ENCODE assay signal across 19 cellular contexts in genomic region chr9:92066131-92066530, GRCh38. TPM values are rescaled to one million over a fixed set of nuclear protein-coding genes. Genes with fewer than 3 reads are reported as not detected.
DNase-seq lines count a peak whose midpoint lies in the region; ATAC-seq and TF ChIP-seq lines count a peak whose summit lies in the region.
"Had no signal": no experiment of that assay in that cellular context is flagged by ENCODE, and none has a peak within 500 bp of the region (broad histone marks: within the 10 kb centered on the region; RNA-seq: fewer than 3 reads in every experiment).

No MANE protein-coding gene starts in this region.

- H3K27ac ChIP-seq in mesenchymal stem cell (ENCODE audit: low read length, poor library complexity, severe bottlenecking) = no peak overlapping the region
- H3K27ac ChIP-seq in testis = peak overlapping the region in 1 of 2 donors; percentile 9
- H3K27ac ChIP-seq: 22Rv1, HL-60 had no signal

- no peak for ATAC-seq in central memory CD8-positive, alpha-beta T cell (replicated peaks; ENCODE audit: extremely low read depth, poor library complexity, severe bottlenecking)
- ATAC-seq in HG02763 (IDR thresholded peaks at IDR 0.05; ENCODE audit: unreplicated experiment) = no peak

- no peak overlapping the region for H3K4me3 Mint-ChIP-seq in activated CD4-positive, alpha-beta T cell treated with anti-CD3 and anti-CD28 coated beads, Interleukin-2, amount 10 ng/mL, durations not matched to agents 24 days and 14 days
- H3K4me3 Mint-ChIP-seq in central memory CD8-positive, alpha-beta T cell = no peak overlapping the region
- H3K4me3 Mint-ChIP-seq in immature natural killer cell = no peak overlapping the region
- H3K4me3 Mint-ChIP-seq: CD4-positive, alpha-beta T cell had no signal

- H3K27ac Mint-ChIP-seq in activated CD4-positive, alpha-beta T cell treated with anti-CD3 and anti-CD28 coated beads, Interleukin-2, amount 10 ng/mL, durations not matched to agents 24 days and 14 days = no peak overlapping the region
- peak overlapping the region; percentile 42 for H3K27ac Mint-ChIP-seq in central memory CD8-positive, alpha-beta T cell (ENCODE audit: low read depth)
- H3K27ac Mint-ChIP-seq in immature natural killer cell = peak overlapping the region in 3 of 6 donors; percentile 3 to 17 (median 9)
- H3K27ac Mint-ChIP-seq: CD4-positive, alpha-beta T cell had no signal

- H3K9me3 Mint-ChIP-seq in activated CD4-positive, alpha-beta T cell treated with anti-CD3 and anti-CD28 coated beads, Interleukin-2, amount 10 ng/mL, durations not matched to agents 24 days and 14 days = peaks cover 21% of the 10 kb centered on the region
- H3K9me3 Mint-ChIP-seq in central memory CD8-positive, alpha-beta T cell = peaks cover 15% of the 10 kb centered on the region
- peaks cover 4 to 19% (median 7%) of the 10 kb centered on the region in 6 donors for H3K9me3 Mint-ChIP-seq in immature natural killer cell

- H2BK12ac ChIP-seq in mesenchymal stem cell (ENCODE audit: low read length in 2 of 2) = no peak overlapping the region

- no peak overlapping the region for H3K4me2 ChIP-seq in mesenchymal stem cell (ENCODE audit: low read length, poor library complexity, severe bottlenecking)

- no peak overlapping the region for H2AFZ ChIP-seq in mesenchymal stem cell (ENCODE audit: low read depth, low read length)

- no peak overlapping the region for H3K23ac ChIP-seq in mesenchymal stem cell (ENCODE audit: low read length in 2 of 2)

- H3K36me3 ChIP-seq in mesenchymal stem cell (ENCODE audit: control insufficient read depth in 1 of 2, insufficient read depth in 2 of 2, low read depth in 1 of 2, low read length in 2 of 2) = peaks cover 19 to 91% of the 10 kb centered on the region in 2 experiments
- H3K36me3 ChIP-seq in testis (ENCODE audit: low read depth, missing control alignments) = no peaks in the 10 kb centered on the region

- 93% methylated on average over 5 of the region's 5 CpGs for WGBS in mesenchymal stem cell
- 35 to 50% methylated on average over 5 of the region's 5 CpGs for WGBS in testis, 2 donors

- H3K36me3 Mint-ChIP-seq in activated CD4-positive, alpha-beta T cell treated with anti-CD3 and anti-CD28 coated beads, Interleukin-2, amount 10 ng/mL, durations not matched to agents 24 days and 14 days (ENCODE audit: low read depth) = peaks cover 63% of the 10 kb centered on the region
- peaks cover 37% of the 10 kb centered on the region for H3K36me3 Mint-ChIP-seq in central memory CD8-positive, alpha-beta T cell (ENCODE audit: insufficient read depth)
- peaks cover 42 to 50% (median 43%) of the 10 kb centered on the region in 3 donors for H3K36me3 Mint-ChIP-seq in immature natural killer cell

- H3K4ac ChIP-seq in mesenchymal stem cell (ENCODE audit: low read depth in 1 of 2, low read length in 2 of 2) = no peak overlapping the region

- no peak overlapping the region for H2BK5ac ChIP-seq in mesenchymal stem cell (ENCODE audit: low read depth, low read length, poor library complexity, severe bottlenecking)

- H3K18ac ChIP-seq in mesenchymal stem cell (ENCODE audit: low read depth in 1 of 2, low read length in 2 of 2) = no peak overlapping the region

- peak; percentile 46 for DNase-seq in activated CD4-positive, alpha-beta T cell treated with anti-CD3 and anti-CD28 coated beads, Interleukin-2, amount 10 ng/mL, durations not matched to agents 24 days and 14 days
- no peak for DNase-seq in activated CD4-positive, alpha-beta T cell treated with anti-CD3 and anti-CD28 coated beads for 1 hour
- no peak for DNase-seq in central memory CD8-positive, alpha-beta T cell (ENCODE audit: low spot score in 2 of 2)
- DNase-seq in mesenchymal stem cell (peak; percentile 6), testis (peak; percentile 75), immature natural killer cell (no peak), NCI-H524 treated with DMSO at 0.1 percent for 48 hours (lab: John Stamatoyannopoulos, UW) (no peak)
- DNase-seq: BE2C; CD4-positive, alpha-beta T cell; DMS53; NCI-H1105 treated with DMSO at 0.1 percent for 48 hours; NCI-H187; NCI-H446; OCI-M1; SHP77 treated with DMSO at 0.1 percent for 48 hours had no signal

- peaks cover 19% of the 10 kb centered on the region for H3K79me1 ChIP-seq in mesenchymal stem cell (replicated peaks; ENCODE audit: low read length, poor library complexity, severe bottlenecking)

- no peak overlapping the region for H2BK15ac ChIP-seq in mesenchymal stem cell (ENCODE audit: low read depth, poor library complexity, severe bottlenecking)

- intact Hi-C loops in activated CD4-positive, alpha-beta T cell treated with anti-CD3 and anti-CD28 coated beads, Interleukin-2, amount 10 ng/mL, durations not matched to agents 24 days and 14 days (cut with micrococcal nuclease) = no loop called here
- intact Hi-C loops in testis (cut with DNase I; ENCODE audit: low total_unique reads) = no loop called here

- peaks cover 5% of the 10 kb centered on the region for H3K4me1 Mint-ChIP-seq in activated CD4-positive, alpha-beta T cell treated with anti-CD3 and anti-CD28 coated beads, Interleukin-2, amount 10 ng/mL, durations not matched to agents 24 days and 14 days
- peaks cover 16% of the 10 kb centered on the region for H3K4me1 Mint-ChIP-seq in central memory CD8-positive, alpha-beta T cell
- peaks cover 0 to 6% of the 10 kb centered on the region in 2 donors for H3K4me1 Mint-ChIP-seq in immature natural killer cell

- no peaks in the 10 kb centered on the region for H3K27me3 ChIP-seq in mesenchymal stem cell (ENCODE audit: control insufficient read depth in 1 of 2, insufficient read depth in 1 of 2, low read length in 2 of 2)
- H3K27me3 ChIP-seq in testis = no peaks in the 10 kb centered on the region

- H3K27me3 Mint-ChIP-seq in activated CD4-positive, alpha-beta T cell treated with anti-CD3 and anti-CD28 coated beads, Interleukin-2, amount 10 ng/mL, durations not matched to agents 24 days and 14 days = no peaks in the 10 kb centered on the region
- no peaks in the 10 kb centered on the region for H3K27me3 Mint-ChIP-seq in central memory CD8-positive, alpha-beta T cell
- peaks cover 0 to under 1% (median 0%) of the 10 kb centered on the region in 3 donors for H3K27me3 Mint-ChIP-seq in immature natural killer cell (ENCODE audit: low read depth in 3 of 3)
- H3K27me3 Mint-ChIP-seq: CD4-positive, alpha-beta T cell had no signal

- H3K4me1 ChIP-seq in mesenchymal stem cell (ENCODE audit: control insufficient read depth, insufficient read depth, low read depth, low read length) = peaks cover 3% of the 10 kb centered on the region
- peaks cover 8% of the 10 kb centered on the region for H3K4me1 ChIP-seq in testis
- H3K4me1 ChIP-seq: BE2C, HAP-1 had no signal

- TF ChIP-seq POLR2A in testis (IDR thresholded peaks at IDR 0.05) = no peak

- no peak overlapping the region for H3K9ac ChIP-seq in mesenchymal stem cell (ENCODE audit: low read length)

- H2BK120ac ChIP-seq in mesenchymal stem cell (ENCODE audit: low read depth, low read length) = no peak overlapping the region

- H4K91ac ChIP-seq in mesenchymal stem cell (ENCODE audit: low read length) = no peak overlapping the region

- H3K4me3 ChIP-seq in mesenchymal stem cell (ENCODE audit: insufficient read depth in 1 of 2, low read depth in 1 of 2, low read length in 2 of 2) (no peak overlapping the region), testis (no peak overlapping the region)
- H3K4me3 ChIP-seq: HAP-1 had no signal

- H3K14ac ChIP-seq in mesenchymal stem cell (ENCODE audit: low read length in 2 of 2) = no peak overlapping the region

- no peak overlapping the region for H4K8ac ChIP-seq in mesenchymal stem cell (ENCODE audit: low read length)

- TF ChIP-seq CTCF in testis (IDR thresholded peaks at IDR 0.05) = no peak

- peaks cover 37% of the 10 kb centered on the region for H3K9me3 ChIP-seq in mesenchymal stem cell (ENCODE audit: control insufficient read depth, low read length)
- no peaks in the 10 kb centered on the region for H3K9me3 ChIP-seq in testis
- H3K9me3 ChIP-seq: BE2C had no signal

- no peak overlapping the region for H2AK5ac ChIP-seq in mesenchymal stem cell (ENCODE audit: low read length, severe bottlenecking)

RNA-seq across cellular contexts. Expression of gene SPTLC1, which starts 49.1 kb away (rescaled TPM):
- total RNA-seq in activated CD4-positive, alpha-beta T cell treated with anti-CD3 and anti-CD28 coated beads, Interleukin-2, amount 10 ng/mL, durations not matched to agents 24 days and 14 days = 62.5 and 64.9 TPM in 2 replicates
- polyA plus RNA-seq in mesenchymal stem cell (2013, experiment 1 of 2) = 73.3 TPM
- polyA plus RNA-seq in mesenchymal stem cell (2013, experiment 2 of 2) = 74.4 TPM
- 100 to 1,000 TPM in 1 of 2 donors, 10 to 100 TPM in 1; 77.1 to 104 TPM for total RNA-seq in testis
- polyA plus RNA-seq in testis (ENCODE audit: insufficient read depth, low read depth, low replicate concordance) = 71.6 TPM
- 10 to 100 TPM; 33.0 to 51.3 (median 39.5) TPM for polyA plus RNA-seq in immature natural killer cell

Comparison
In these comparisons a context has a peak if more than half of its experiments do, and no peak if none do; other contexts are left out.
1. DNase-seq: peak in activated CD4-positive, alpha-beta T cell treated with anti-CD3 and anti-CD28 coated beads, Interleukin-2, amount 10 ng/mL, durations not matched to agents 24 days and 14 days (single experiment), mesenchymal stem cell (single experiment) and testis (single experiment); none in activated CD4-positive, alpha-beta T cell treated with anti-CD3 and anti-CD28 coated beads for 1 hour (single experiment), central memory CD8-positive, alpha-beta T cell (0 of 2), immature natural killer cell (0 of 3) and NCI-H524 treated with DMSO at 0.1 percent for 48 hours (single experiment).